Comparison of ENCODE assay signal across 1 cellular context in genomic region chr17:8073627-8074485, GRCh38.
TF ChIP-seq lines count a peak whose summit lies in the region.

No MANE protein-coding gene starts in this region.

TF ChIP-seq in WTC11, 78 proteins besides CTCF, POLR2A, EP300 and RAD21 (continued from another document):
- peak; percentile 45; the same call in 1 of the 2 replicates for TF ChIP-seq NFATC4 (CRISPR knock-in tag; IDR thresholded peaks at IDR 0.05)
- peak; percentile 69 for TF ChIP-seq HMGXB4 (CRISPR knock-in tag; IDR thresholded peaks at IDR 0.05)
- TF ChIP-seq ZNF281 (CRISPR knock-in tag; IDR thresholded peaks at IDR 0.05), result no peak
- no peak for TF ChIP-seq PRRX2 (CRISPR knock-in tag; IDR thresholded peaks at IDR 0.05)
- TF ChIP-seq ZNF671 (CRISPR knock-in tag; IDR thresholded peaks at IDR 0.05), result no peak
